In genomic region chr5:66958126-66958983, GRCh38 we compare ENCODE assay signal across 8 cellular contexts.
DNase-seq lines count a peak whose midpoint lies in the region; TF ChIP-seq lines count a peak whose summit lies in the region.

No MANE protein-coding gene starts in this region.

- H3K4me3 ChIP-seq in GM23248 (peak overlapping the region; percentile 80), brain microvascular endothelial cell (ENCODE audit: low read depth, low read length) (peak overlapping the region; percentile 56), hepatocyte (peak overlapping the region; percentile 4), sigmoid colon (peak overlapping the region; percentile 23 to 47 (median 46))

- intact Hi-C loops in sigmoid colon (cut with DNase I) = loop anchor here (5.0 kb wide), 1 partner anchor 131 kb away; no protein-coding TSS in a partner anchor

- peaks cover 40% of the 10 kb centered on the region for H3F3A ChIP-seq in GM23248 (ENCODE audit: insufficient read depth)

- H3K4me1 ChIP-seq in GM23248 (ENCODE audit: insufficient read depth) (peaks cover 28% of the 10 kb centered on the region), hepatocyte (ENCODE audit: insufficient read depth) (peaks cover 27% of the 10 kb centered on the region), sigmoid colon (peaks cover 0 to 26% (median 19%) of the 10 kb centered on the region in 4 donors)

- WGBS in GM23248 (ENCODE audit: low coverage in 1 of 2, low lambda C conversion rate in 2 of 2, missing lambda C conversion rate in 2 of 2), 2 experiments = 1% methylated on average over 10 of the region's 10 CpGs
- 71% methylated on average over 10 of the region's 10 CpGs for WGBS in hepatocyte (ENCODE audit: low lambda C conversion rate, missing lambda C conversion rate)
- 72 to 83% methylated on average over 10 of the region's 10 CpGs for WGBS in sigmoid colon, 2 donors

- no peak for TF ChIP-seq CTCF in brain microvascular endothelial cell (IDR thresholded peaks at IDR 0.05; ENCODE audit: low read depth, low read length, missing control alignments)
- no peak for TF ChIP-seq CTCF in hepatocyte (IDR thresholded peaks at IDR 0.05; ENCODE audit: poor library complexity)
- TF ChIP-seq CTCF in sigmoid colon (IDR thresholded peaks at IDR 0.05) = no peak

- H2AFZ ChIP-seq in GM23248 (peak overlapping the region; percentile 91), hepatocyte (peak overlapping the region; percentile 46)

- no peak for TF ChIP-seq POLR2A in sigmoid colon (IDR thresholded peaks at IDR 0.05)

- no peaks in the 10 kb centered on the region for H3K9me2 ChIP-seq in GM23248 (ENCODE audit: insufficient read depth)
- H3K9me2 ChIP-seq in hepatocyte (replicated peaks; ENCODE audit: insufficient read depth) = no peaks in the 10 kb centered on the region

- H3K27me3 ChIP-seq in GM23248 (replicated peaks; ENCODE audit: insufficient read depth) = no peaks in the 10 kb centered on the region
- no peaks in the 10 kb centered on the region for H3K27me3 ChIP-seq in brain microvascular endothelial cell (replicated peaks)
- no peaks in the 10 kb centered on the region for H3K27me3 ChIP-seq in hepatocyte
- H3K27me3 ChIP-seq in sigmoid colon = no peaks in the 10 kb centered on the region

- H3K27ac ChIP-seq in GM23248 (peak overlapping the region; percentile 91), brain microvascular endothelial cell (peak overlapping the region; percentile 48), hepatocyte (peak overlapping the region; percentile 73), sigmoid colon (peak overlapping the region; percentile 64 to 76 (median 72)), caudate nucleus (ENCODE audit: low read depth, low read length) (no peak overlapping the region)

- H3K4me2 ChIP-seq in GM23248 (ENCODE audit: unreplicated experiment) (peak overlapping the region; percentile 96), hepatocyte (peak overlapping the region; percentile 72)

- in situ Hi-C loops in GM23248 (cut with MboI) = no loop called here
- in situ Hi-C loops in brain microvascular endothelial cell (cut with HindIII; ENCODE audit: low pct_ligation_motif_present, low sequenced_read_pairs) = no loop called here

- peak; percentile 81 for DNase-seq in GM23248
- DNase-seq in brain microvascular endothelial cell = peak; percentile 55
- no peak for DNase-seq in hepatocyte (ENCODE audit: low spot score)
- no peak for DNase-seq in sigmoid colon
- no peak for DNase-seq in NCI-H2196 treated with DMSO at 0.1 percent for 48 hours (lab: John Stamatoyannopoulos, UW; ENCODE audit: unreplicated experiment)
- no peak for DNase-seq in NCI-H345 (lab: John Stamatoyannopoulos, UW)
- DNase-seq in NCI-H1048 (lab: John Stamatoyannopoulos, UW) = no peak
- DNase-seq in caudate nucleus (lab: John Stamatoyannopoulos, UW) = no peak

- peak overlapping the region; percentile 82 for H3K9ac ChIP-seq in GM23248

- no peaks in the 10 kb centered on the region for H3K9me3 ChIP-seq in GM23248 (ENCODE audit: low read depth)
- no peaks in the 10 kb centered on the region for H3K9me3 ChIP-seq in hepatocyte (ENCODE audit: low read depth)
- H3K9me3 ChIP-seq in sigmoid colon = no peaks in the 10 kb centered on the region

- TF ChIP-seq EP300 in sigmoid colon (IDR thresholded peaks at IDR 0.05) = no peak

- H3K36me3 ChIP-seq in GM23248 (ENCODE audit: low read depth) (no peaks in the 10 kb centered on the region), brain microvascular endothelial cell (replicated peaks) (no peaks in the 10 kb centered on the region), hepatocyte (replicated peaks; ENCODE audit: insufficient read depth, low read depth) (no peaks in the 10 kb centered on the region), sigmoid colon (no peaks in the 10 kb centered on the region)

- H4K20me1 ChIP-seq in GM23248 (ENCODE audit: insufficient read depth) (no peaks in the 10 kb centered on the region), hepatocyte (ENCODE audit: insufficient read depth, poor library complexity, severe bottlenecking) (no peaks in the 10 kb centered on the region)

- H3K79me2 ChIP-seq in GM23248 (ENCODE audit: insufficient read depth) (peaks cover 21% of the 10 kb centered on the region), hepatocyte (peaks cover 2% of the 10 kb centered on the region)

Comparison
In these comparisons a context has a peak if more than half of its experiments do, and no peak if none do; other contexts are left out.
1. DNase-seq: peak in GM23248 (single experiment) and brain microvascular endothelial cell (single experiment); none in hepatocyte (single experiment), sigmoid colon (single experiment), NCI-H2196 treated with DMSO at 0.1 percent for 48 hours (single experiment), NCI-H345 (single experiment), NCI-H1048 (single experiment) and caudate nucleus (0 of 61).
2. H3K4me3 ChIP-seq: peak in every context shown above with its lines; median percentile 80 in GM23248; 56 in brain microvascular endothelial cell; 46 in sigmoid colon; 4 in hepatocyte.